ENCODE assay signal across 8 cellular contexts in the genomic region with DNA sequence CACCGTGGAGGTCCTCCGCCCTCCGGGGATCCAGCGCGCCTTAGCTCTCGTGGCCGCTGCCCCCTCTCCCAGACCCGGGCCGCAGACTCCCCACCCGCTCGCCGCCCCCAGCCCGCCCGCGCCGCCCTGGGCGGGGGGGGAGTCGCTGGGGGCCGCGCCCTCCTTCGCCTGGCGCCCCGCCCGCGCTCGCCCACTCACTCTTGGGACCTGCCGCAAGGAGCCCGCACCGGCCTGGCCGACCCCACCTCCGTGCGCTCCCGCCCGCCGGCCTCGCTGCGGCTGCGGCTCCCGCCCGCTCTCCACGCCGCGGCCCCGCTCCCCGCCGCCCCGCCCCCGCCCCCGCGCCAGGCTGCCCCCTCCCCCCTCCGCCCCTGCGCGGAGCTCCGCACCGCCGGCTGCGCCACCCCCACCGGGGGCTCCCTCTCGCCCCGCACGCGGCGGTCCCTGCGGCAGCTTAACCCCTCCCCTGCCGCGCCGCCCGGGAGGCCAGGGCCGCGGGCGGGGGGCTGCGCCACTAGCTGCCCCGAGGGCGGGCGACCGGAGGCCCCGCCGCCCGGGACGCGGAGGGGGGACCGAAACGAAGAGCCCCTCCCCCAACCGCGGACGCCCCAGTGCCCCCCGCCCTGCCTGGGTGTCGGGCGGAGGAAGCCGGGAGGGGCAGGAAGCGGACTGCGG. TPM values are rescaled to one million over a fixed set of nuclear protein-coding genes. Genes with fewer than 3 reads are reported as not detected.
DNase-seq lines count a peak whose midpoint lies in the region; ATAC-seq, FAIRE-seq and TF ChIP-seq lines count a peak whose summit lies in the region.

No MANE protein-coding gene starts in this region.

- peak overlapping the region; percentile 61 to 84; a peak in 5 of 6 replicates for H3K27ac ChIP-seq in A549
- no peak overlapping the region for H3K27ac ChIP-seq in HUES6 (ENCODE audit: low read depth, low read length)
- no peak overlapping the region for H3K27ac ChIP-seq in brain microvascular endothelial cell
- no peak overlapping the region for H3K27ac ChIP-seq in mesodermal cell (ENCODE audit: low read depth, low read length, severe bottlenecking)
- H3K27ac ChIP-seq in aorta (ENCODE audit: low read depth in 1 of 2, low read length in 2 of 2), result peak overlapping the region; percentile 88 to 91

- H3K9ac ChIP-seq in HUES6 (ENCODE audit: low read length), result no peak overlapping the region

- H3K4me3 ChIP-seq in A549 (peak overlapping the region; percentile 61), HUES6 (ENCODE audit: low read depth, low read length) (peak overlapping the region; percentile 51), brain microvascular endothelial cell (ENCODE audit: low read depth, low read length) (peak overlapping the region; percentile 35), mesodermal cell (ENCODE audit: extremely low read depth, insufficient read depth, low read length, poor library complexity, severe bottlenecking) (peak overlapping the region; percentile 44), aorta (ENCODE audit: low read length in 2 of 2) (peak overlapping the region; percentile 65 to 91)

- 0% methylated on average over 1 of the region's 92 CpGs for WGBS in A549 (ENCODE audit: missing lambda C conversion rate)
- 1% methylated on average over 21 to 23 of the region's 92 CpGs for WGBS in mesodermal cell (ENCODE audit: insufficient coverage in 2 of 2), 2 experiments
- WGBS in aorta, 2 donors, result 1 to 2% methylated on average over 18 to 92 of the region's 92 CpGs

- H3K4me1 ChIP-seq in A549, result peaks cover 28% of the 10 kb centered on the region
- peaks cover 32% of the 10 kb centered on the region for H3K4me1 ChIP-seq in HUES6 (ENCODE audit: control insufficient read depth, insufficient read depth, low read length)
- H3K4me1 ChIP-seq in mesodermal cell (ENCODE audit: control insufficient read depth, insufficient read depth, low read length, poor library complexity, severe bottlenecking), result peaks cover 5% of the 10 kb centered on the region
- no peaks in the 10 kb centered on the region for H3K4me1 ChIP-seq in aorta (ENCODE audit: control insufficient read depth in 1 of 2, insufficient read depth in 2 of 2, low read length in 2 of 2)

- no peaks in the 10 kb centered on the region for H3K9me3 ChIP-seq in A549
- H3K9me3 ChIP-seq in HUES6 (ENCODE audit: control insufficient read depth, insufficient read depth, low read depth, low read length), result no peaks in the 10 kb centered on the region
- no peaks in the 10 kb centered on the region for H3K9me3 ChIP-seq in mesodermal cell (ENCODE audit: control insufficient read depth, low read length)
- no peaks in the 10 kb centered on the region for H3K9me3 ChIP-seq in aorta (ENCODE audit: control insufficient read depth, low read length)

- CTCF ChIA-PET in A549 (lab: Yijun Ruan, JAX), result interaction anchor here (0.7 to 7.2 kb wide), 16 partner anchors 12 to 390 kb away, joined by 3 to 104 read pairs (median 6); partner anchors contain the start of gene PYGM

- no peak for FAIRE-seq in A549 (lab: Jason Lieb, UNC)

- POLR2A ChIA-PET in A549 (lab: Yijun Ruan, JAX), result interaction anchor here (0.5 kb wide), 1 partner anchor 427 kb away, joined by 3 read pairs; the partner anchor contains the start of gene TRMT112

- no peak for ATAC-seq in A549
- no peak for ATAC-seq in aorta (ENCODE audit: low FRiP score)

- in situ Hi-C loops in brain microvascular endothelial cell (cut with HindIII; ENCODE audit: low pct_ligation_motif_present, low sequenced_read_pairs), result no loop called here

- H3K27me3 ChIP-seq in HUES6 (ENCODE audit: control insufficient read depth, insufficient read depth, low read length) (peaks cover 64% of the 10 kb centered on the region), brain microvascular endothelial cell (replicated peaks) (peaks cover 10% of the 10 kb centered on the region), aorta (ENCODE audit: control insufficient read depth in 1 of 2, insufficient read depth in 2 of 2, low read length in 1 of 2) (no peaks in the 10 kb centered on the region)

- H3K4me2 ChIP-seq in A549, result peak overlapping the region; percentile 99

- intact Hi-C loops in aorta (cut with DNase I), result loop anchor here in 1 of 2 donors (2.0 kb wide), 1 partner anchor 32 kb away; no protein-coding TSS in a partner anchor

- no peak for TF ChIP-seq POLR2A in A549 (IDR thresholded peaks at IDR 0.05; ENCODE audit: low read length)

- H3K36me3 ChIP-seq in HUES6 (ENCODE audit: control insufficient read depth, insufficient read depth, low read length), result no peaks in the 10 kb centered on the region
- H3K36me3 ChIP-seq in brain microvascular endothelial cell (replicated peaks), result no peaks in the 10 kb centered on the region
- H3K36me3 ChIP-seq in mesodermal cell (ENCODE audit: control insufficient read depth, insufficient read depth, low read length), result no peaks in the 10 kb centered on the region
- H3K36me3 ChIP-seq in aorta (ENCODE audit: control insufficient read depth in 1 of 2, insufficient read depth in 2 of 2, low read length in 1 of 2), result no peaks in the 10 kb centered on the region

- TF ChIP-seq CTCF in A549 (IDR thresholded peaks at IDR 0.05), result no peak
- no peak for TF ChIP-seq CTCF in brain microvascular endothelial cell (IDR thresholded peaks at IDR 0.05; ENCODE audit: low read depth, low read length, missing control alignments)

- no peak for TF ChIP-seq EP300 in A549 (IDR thresholded peaks at IDR 0.05)

- DNase-seq in A549 (ENCODE audit: low read depth in 1 of 2, low spot score in 1 of 2) (no peak), brain microvascular endothelial cell (no peak), aorta (peak in 1 of 2 donors; percentile 85), NCI-H1105 (lab: John Stamatoyannopoulos, UW) (no peak), SW 1271 (lab: John Stamatoyannopoulos, UW) (no peak), COLO829 (ENCODE audit: low spot score) (no peak)

- no peak for TF ChIP-seq RAD21 in A549 (conservative IDR thresholded peaks at IDR 0.05 in 1 of 2, IDR thresholded peaks at IDR 0.05 in 1 of 2)

TF ChIP-seq in A549, 52 proteins besides CTCF, POLR2A, EP300 and RAD21:
- TF ChIP-seq RARB (CRISPR knock-in tag; IDR thresholded peaks at IDR 0.05) (no peak), EHF (CRISPR knock-in tag; IDR thresholded peaks at IDR 0.05) (no peak), ZNF302 (CRISPR knock-in tag; IDR thresholded peaks at IDR 0.05) (no peak), HDAC2 (IDR thresholded peaks at IDR 0.05) (no peak), HOXB5 (CRISPR knock-in tag; IDR thresholded peaks at IDR 0.05) (no peak)

RNA-seq across cellular contexts. Expression of gene RASGRP2, which starts 0.7 kb away (rescaled TPM):
- polyA plus RNA-seq in A549 (2011; rRNA removed) (0.88 and 0.95 TPM in 2 replicates), A549 (2017; fragmentation: RNase III; extraction: RNeasy Plus Mini Kit Qiagen cat#74134 plus additional on column Dnase treatment) (0.89 to 1.1 TPM (median 0.94 TPM) in 3 replicates), aorta (100 to 1,000 TPM in 1 of 2 donors, 10 to 100 TPM in 1; 20.8 to 152 TPM)
- 1.3 and 1.8 TPM in 2 replicates for polyA plus RNA-seq in A549 (2012; cell fraction: cytosol; rRNA removed)
- 2.3 and 3.0 TPM in 2 replicates for polyA plus RNA-seq in A549 (2012; cell fraction: nucleus; rRNA removed)
- polyA minus RNA-seq in A549 (2011; rRNA and poly(A)+ RNA removed), result 1.5 and 1.9 TPM in 2 replicates
- 18.7 TPM for polyA plus RNA-seq in mesodermal cell (2013, experiment 1 of 2)
- 14.0 TPM for polyA plus RNA-seq in mesodermal cell (2013, experiment 2 of 2)
- 10 to 100 TPM; 44.7 to 52.6 TPM for total RNA-seq in aorta

RNA-seq across cellular contexts. Expression of gene PYGM, which starts 15.1 kb away (rescaled TPM):
- polyA plus RNA-seq in A549 (2011; rRNA removed) (0.22 and 0.40 TPM in 2 replicates), A549 (2017; fragmentation: RNase III; extraction: RNeasy Plus Mini Kit Qiagen cat#74134 plus additional on column Dnase treatment) (0.23 to 0.51 TPM (median 0.39 TPM) in 3 replicates), aorta (10 to 100 TPM in 1 of 2 donors, 1 to 10 TPM in 1; 1.9 to 12.5 TPM)
- polyA plus RNA-seq in A549 (2012; cell fraction: cytosol; rRNA removed), result 0.26 and 0.32 TPM in 2 replicates
- polyA plus RNA-seq in A549 (2012; cell fraction: nucleus; rRNA removed), result 1.3 TPM in 2 replicates
- polyA minus RNA-seq in A549 (2011; rRNA and poly(A)+ RNA removed), result 0.41 and 0.58 TPM in 2 replicates
- polyA plus RNA-seq in mesodermal cell (2013, experiment 1 of 2), result 1.4 TPM
- polyA plus RNA-seq in mesodermal cell (2013, experiment 2 of 2), result 1.3 TPM
- total RNA-seq in aorta, result 10 to 100 TPM; 11.5 to 12.9 TPM

RNA-seq across cellular contexts. Expression of gene NRXN2, which starts 21.7 kb away (rescaled TPM):
- polyA plus RNA-seq in A549 (2011; rRNA removed) (not detected in 2 replicates), A549 (2017; fragmentation: RNase III; extraction: RNeasy Plus Mini Kit Qiagen cat#74134 plus additional on column Dnase treatment) (0.04 to 0.17 TPM (median 0.07 TPM) in 3 replicates), aorta (1 to 10 TPM; 2.6 to 9.6 TPM)
- 0.06 and 0.11 TPM in 2 replicates for polyA plus RNA-seq in A549 (2012; cell fraction: cytosol; rRNA removed)
- polyA plus RNA-seq in A549 (2012; cell fraction: nucleus; rRNA removed), result 0.01 and 0.02 TPM in 2 replicates
- not detected in 2 replicates for polyA minus RNA-seq in A549 (2011; rRNA and poly(A)+ RNA removed)
- 9.7 TPM for polyA plus RNA-seq in mesodermal cell (2013, experiment 1 of 2)
- 5.8 TPM for polyA plus RNA-seq in mesodermal cell (2013, experiment 2 of 2)
- total RNA-seq in aorta, result 10 to 100 TPM; 21.6 to 35.9 TPM

RNA-seq across cellular contexts. Expression of gene SF1, which starts 33.7 kb away (rescaled TPM):
- 88.8 and 104 TPM in 2 replicates for polyA plus RNA-seq in A549 (2011; rRNA removed)
- polyA plus RNA-seq in A549 (2012; cell fraction: cytosol; rRNA removed), result 88.5 and 106 TPM in 2 replicates
- 240 and 241 TPM in 2 replicates for polyA plus RNA-seq in A549 (2012; cell fraction: nucleus; rRNA removed)
- 268 to 341 TPM (median 310 TPM) in 3 replicates for polyA plus RNA-seq in A549 (2017; fragmentation: RNase III; extraction: RNeasy Plus Mini Kit Qiagen cat#74134 plus additional on column Dnase treatment)
- polyA minus RNA-seq in A549 (2011; rRNA and poly(A)+ RNA removed), result 87.7 and 103 TPM in 2 replicates
- polyA plus RNA-seq in mesodermal cell (2013, experiment 1 of 2), result 142 TPM
- 144 TPM for polyA plus RNA-seq in mesodermal cell (2013, experiment 2 of 2)
- 100 to 1,000 TPM; 267 to 322 TPM for total RNA-seq in aorta
- polyA plus RNA-seq in aorta, result 100 to 1,000 TPM in 1 of 2 donors, 10 to 100 TPM in 1; 46.6 to 136 TPM

RNA-seq across cellular contexts. Expression of gene MAP4K2, which starts 58.3 kb away (rescaled TPM):
- polyA plus RNA-seq in A549 (2011; rRNA removed), result 9.4 and 10.2 TPM in 2 replicates
- polyA plus RNA-seq in A549 (2012; cell fraction: cytosol; rRNA removed), result 13.1 and 13.5 TPM in 2 replicates
- 25.7 and 33.8 TPM in 2 replicates for polyA plus RNA-seq in A549 (2012; cell fraction: nucleus; rRNA removed)
- polyA plus RNA-seq in A549 (2017; fragmentation: RNase III; extraction: RNeasy Plus Mini Kit Qiagen cat#74134 plus additional on column Dnase treatment), result 8.4 to 10.6 TPM (median 9.9 TPM) in 3 replicates
- polyA minus RNA-seq in A549 (2011; rRNA and poly(A)+ RNA removed), result 11.3 and 17.7 TPM in 2 replicates
- polyA plus RNA-seq in mesodermal cell (2013, experiment 1 of 2), result 43.9 TPM
- 33.9 TPM for polyA plus RNA-seq in mesodermal cell (2013, experiment 2 of 2)
- 10 to 100 TPM; 10.7 to 11.5 TPM for total RNA-seq in aorta
- 10 to 100 TPM in 1 of 2 donors, 1 to 10 TPM in 1; 5.4 to 29.6 TPM for polyA plus RNA-seq in aorta

Comparison
In these comparisons a context has a peak if more than half of its experiments do, and no peak if none do; other contexts are left out.
1. H3K27ac ChIP-seq: peak in A549 (2 of 2) and aorta (2 of 2); none in HUES6 (single experiment), brain microvascular endothelial cell (single experiment) and mesodermal cell (single experiment).
2. RNA of gene RASGRP2, which starts 0.7 kb away (polyA plus RNA-seq): 20.8 to 152 TPM in aorta; 0.88 to 3.0 TPM in A549; every median in the first group is over 4 times any median in the second.
3. Peak in every context shown above with its lines, with median percentiles within 50 percentile points of each other: H3K4me3 ChIP-seq.